11 cellular contexts compared by ENCODE assay signal in the genomic region with DNA sequence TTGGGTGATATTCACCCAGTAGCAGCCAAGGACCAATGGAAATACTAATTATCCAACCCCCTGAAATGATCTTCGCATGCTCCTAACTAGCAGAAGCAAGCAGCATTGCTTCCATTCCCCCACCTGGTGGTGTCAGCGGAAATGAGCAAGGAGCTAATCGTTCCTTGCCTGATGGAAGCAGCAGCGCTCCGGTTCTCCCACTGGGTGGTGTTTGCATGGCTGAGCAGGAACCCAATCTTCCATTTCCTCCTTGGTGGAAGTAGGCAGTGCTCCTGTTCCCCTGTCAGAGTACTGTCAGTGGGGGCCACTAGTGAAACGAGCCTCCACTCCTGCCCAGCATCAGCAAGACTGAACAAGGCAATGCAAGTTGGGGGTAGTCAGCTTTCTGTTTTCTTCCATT.
DNase-seq lines count a peak whose midpoint lies in the region; ATAC-seq, FAIRE-seq and TF ChIP-seq lines count a peak whose summit lies in the region.
"Had no signal": no experiment of that assay in that cellular context is flagged by ENCODE, and none has a peak within 500 bp of the region (broad histone marks: within the 10 kb centered on the region; RNA-seq: fewer than 3 reads in every experiment).

No MANE protein-coding gene starts in this region.

- FAIRE-seq in keratinocyte (lab: Jason Lieb, UNC) = no peak

- 22 to 36% methylated on average over 4 to 6 of the region's 6 CpGs for whole genome bisulfite sequencing in body of pancreas, 2 donors

- intact Hi-C loops in body of pancreas (cut with DNase I) = no loop called here

- TF ChIP-seq CTCF in GM23338 (conservative IDR thresholded peaks at IDR 0.05; ENCODE audit: low read depth in 2 of 2) (peak; percentile 75 to 88), keratinocyte (optimal IDR thresholded peaks at IDR 0.05 in 1 of 3, IDR thresholded peaks at IDR 0.05 in 1 of 3, conservative IDR thresholded peaks at IDR 0.05 in 1 of 3; ENCODE audit: extremely low read depth in 1 of 3, insufficient read depth in 2 of 3, low read length in 3 of 3) (peak in 2 of 3 experiments; percentile 33 to 47), body of pancreas (IDR thresholded peaks at IDR 0.05) (peak in 2 of 7 experiments; percentile 9 to 13)

- no peaks in the 10 kb centered on the region for H3F3A ChIP-seq in GM23338 (replicated peaks; ENCODE audit: low read depth)

- peak; percentile 5 for DNase-seq in COLO668 (lab: John Stamatoyannopoulos, UW; ENCODE audit: unreplicated experiment)
- DNase-seq in GM23338 (ENCODE audit: low spot score) = peak; percentile 92
- peak; percentile 50 for DNase-seq in RKO (ENCODE audit: low spot score)
- no peak for DNase-seq in keratinocyte (ENCODE audit: low read depth, low spot score)
- no peak for DNase-seq in germinal center (ENCODE audit: low spot score)
- no peak for DNase-seq in body of pancreas
- DNase-seq: activated T-cell treated with anti-CD3 and anti-CD28 coated beads, Interleukin-2, amount 50 U/mL, for 48 hours; Peyer's patch; stimulated activated CD4-positive, alpha-beta T cell treated with anti-CD3 and anti-CD28 coated beads, Interleukin-4, amount 100 ng/mL, for 24 hours had no signal

- no peaks in the 10 kb centered on the region for H3K9me2 ChIP-seq in GM23338 (ENCODE audit: insufficient read depth)

- no peak overlapping the region for H3K4me3 ChIP-seq in GM23338
- H3K4me3 ChIP-seq in keratinocyte (ENCODE audit: control insufficient read depth in 2 of 3, extremely low read depth in 1 of 3, insufficient read depth in 2 of 3, low read depth in 1 of 3, low read length in 3 of 3) = no peak overlapping the region
- no peak overlapping the region for H3K4me3 ChIP-seq in body of pancreas
- H3K4me3 ChIP-seq: Peyer's patch had no signal

- ATAC-seq in GM23338 (peak; percentile 98), GM21390 (IDR thresholded peaks at IDR 0.05; ENCODE audit: unreplicated experiment) (no peak), GM19395 (IDR thresholded peaks at IDR 0.05; ENCODE audit: unreplicated experiment) (no peak), body of pancreas (no peak)

- no peak for TF ChIP-seq POLR2A in body of pancreas (IDR thresholded peaks at IDR 0.05)

- H3K79me2 ChIP-seq in GM23338 (replicated peaks; ENCODE audit: insufficient read depth) = no peaks in the 10 kb centered on the region
- H3K79me2 ChIP-seq in keratinocyte (ENCODE audit: control insufficient read depth, insufficient read depth, low read length) = no peaks in the 10 kb centered on the region

- H3K36me3 Mint-ChIP-seq in GM23338 (ENCODE audit: low read depth) = no peaks in the 10 kb centered on the region

- no peak overlapping the region for H3K27ac Mint-ChIP-seq in GM23338

- no peaks in the 10 kb centered on the region for H3K27me3 ChIP-seq in GM23338 (ENCODE audit: insufficient read depth)
- no peaks in the 10 kb centered on the region for H3K27me3 ChIP-seq in keratinocyte (ENCODE audit: control insufficient read depth, extremely low read depth, insufficient read depth, low read length)
- H3K27me3 ChIP-seq in body of pancreas = no peaks in the 10 kb centered on the region
- H3K27me3 ChIP-seq: Peyer's patch had no signal

- no peak overlapping the region for H3K4me2 ChIP-seq in GM23338
- no peak overlapping the region for H3K4me2 ChIP-seq in keratinocyte (ENCODE audit: control insufficient read depth, extremely low read depth, insufficient read depth, low read depth, low read length)

- H3K4me3 Mint-ChIP-seq in GM23338 = no peak overlapping the region

- H3K4me1 ChIP-seq in GM23338 (ENCODE audit: insufficient read depth) (no peaks in the 10 kb centered on the region), keratinocyte (ENCODE audit: control insufficient read depth, extremely low read depth, insufficient read depth, low read length) (no peaks in the 10 kb centered on the region), body of pancreas (no peaks in the 10 kb centered on the region)
- H3K4me1 ChIP-seq: Peyer's patch had no signal

- dilution Hi-C loops in keratinocyte (cut with MboI; ENCODE audit: extremely low pct_ligation_motif_present, low sequenced_read_pairs) = no loop called here

- no peaks in the 10 kb centered on the region for H3K9me3 Mint-ChIP-seq in GM23338

- H4K20me1 ChIP-seq in GM23338 (replicated peaks; ENCODE audit: insufficient read depth) (no peaks in the 10 kb centered on the region), keratinocyte (ENCODE audit: control insufficient read depth, extremely low read depth, insufficient read depth, low read length) (no peaks in the 10 kb centered on the region)

- peaks cover 15% of the 10 kb centered on the region for H3K4me1 Mint-ChIP-seq in GM23338

- H3K9me3 ChIP-seq in keratinocyte (ENCODE audit: control insufficient read depth, low read depth, low read length) (no peaks in the 10 kb centered on the region), body of pancreas (no peaks in the 10 kb centered on the region)
- H3K9me3 ChIP-seq: Peyer's patch had no signal

- H3K27me3 Mint-ChIP-seq in GM23338 (ENCODE audit: insufficient read depth, low read depth, poor library complexity) = peaks cover 8% of the 10 kb centered on the region

- no peak overlapping the region for H3K27ac ChIP-seq in GM23338 (ENCODE audit: low read depth)
- H3K27ac ChIP-seq in keratinocyte (ENCODE audit: control insufficient read depth, insufficient read depth, low read length) = no peak overlapping the region
- no peak overlapping the region for H3K27ac ChIP-seq in body of pancreas
- H3K27ac ChIP-seq: Peyer's patch had no signal

- no peaks in the 10 kb centered on the region for H3K9me1 ChIP-seq in keratinocyte (ENCODE audit: control insufficient read depth, extremely low read depth, insufficient read depth, low read length)

- no peaks in the 10 kb centered on the region for H3K36me3 ChIP-seq in GM23338 (ENCODE audit: insufficient read depth)
- no peaks in the 10 kb centered on the region for H3K36me3 ChIP-seq in keratinocyte (ENCODE audit: control insufficient read depth in 2 of 2, extremely low read depth in 1 of 2, insufficient read depth in 2 of 2, low read length in 2 of 2)
- H3K36me3 ChIP-seq in body of pancreas (replicated peaks in 1 of 2; ENCODE audit: insufficient read depth in 1 of 2, low read depth in 2 of 2) = no peaks in the 10 kb centered on the region
- H3K36me3 ChIP-seq: Peyer's patch had no signal

- no peak overlapping the region for H3K9ac ChIP-seq in keratinocyte (ENCODE audit: control insufficient read depth, extremely low read depth, insufficient read depth, low read length)

- H2AFZ ChIP-seq in GM23338 = no peak overlapping the region
- no peak overlapping the region for H2AFZ ChIP-seq in keratinocyte (ENCODE audit: control insufficient read depth, low read length)

TF ChIP-seq in GM23338, 12 proteins besides CTCF, POLR2A, EP300 and RAD21 (continues in another document):
- TF ChIP-seq, protein P1, sequence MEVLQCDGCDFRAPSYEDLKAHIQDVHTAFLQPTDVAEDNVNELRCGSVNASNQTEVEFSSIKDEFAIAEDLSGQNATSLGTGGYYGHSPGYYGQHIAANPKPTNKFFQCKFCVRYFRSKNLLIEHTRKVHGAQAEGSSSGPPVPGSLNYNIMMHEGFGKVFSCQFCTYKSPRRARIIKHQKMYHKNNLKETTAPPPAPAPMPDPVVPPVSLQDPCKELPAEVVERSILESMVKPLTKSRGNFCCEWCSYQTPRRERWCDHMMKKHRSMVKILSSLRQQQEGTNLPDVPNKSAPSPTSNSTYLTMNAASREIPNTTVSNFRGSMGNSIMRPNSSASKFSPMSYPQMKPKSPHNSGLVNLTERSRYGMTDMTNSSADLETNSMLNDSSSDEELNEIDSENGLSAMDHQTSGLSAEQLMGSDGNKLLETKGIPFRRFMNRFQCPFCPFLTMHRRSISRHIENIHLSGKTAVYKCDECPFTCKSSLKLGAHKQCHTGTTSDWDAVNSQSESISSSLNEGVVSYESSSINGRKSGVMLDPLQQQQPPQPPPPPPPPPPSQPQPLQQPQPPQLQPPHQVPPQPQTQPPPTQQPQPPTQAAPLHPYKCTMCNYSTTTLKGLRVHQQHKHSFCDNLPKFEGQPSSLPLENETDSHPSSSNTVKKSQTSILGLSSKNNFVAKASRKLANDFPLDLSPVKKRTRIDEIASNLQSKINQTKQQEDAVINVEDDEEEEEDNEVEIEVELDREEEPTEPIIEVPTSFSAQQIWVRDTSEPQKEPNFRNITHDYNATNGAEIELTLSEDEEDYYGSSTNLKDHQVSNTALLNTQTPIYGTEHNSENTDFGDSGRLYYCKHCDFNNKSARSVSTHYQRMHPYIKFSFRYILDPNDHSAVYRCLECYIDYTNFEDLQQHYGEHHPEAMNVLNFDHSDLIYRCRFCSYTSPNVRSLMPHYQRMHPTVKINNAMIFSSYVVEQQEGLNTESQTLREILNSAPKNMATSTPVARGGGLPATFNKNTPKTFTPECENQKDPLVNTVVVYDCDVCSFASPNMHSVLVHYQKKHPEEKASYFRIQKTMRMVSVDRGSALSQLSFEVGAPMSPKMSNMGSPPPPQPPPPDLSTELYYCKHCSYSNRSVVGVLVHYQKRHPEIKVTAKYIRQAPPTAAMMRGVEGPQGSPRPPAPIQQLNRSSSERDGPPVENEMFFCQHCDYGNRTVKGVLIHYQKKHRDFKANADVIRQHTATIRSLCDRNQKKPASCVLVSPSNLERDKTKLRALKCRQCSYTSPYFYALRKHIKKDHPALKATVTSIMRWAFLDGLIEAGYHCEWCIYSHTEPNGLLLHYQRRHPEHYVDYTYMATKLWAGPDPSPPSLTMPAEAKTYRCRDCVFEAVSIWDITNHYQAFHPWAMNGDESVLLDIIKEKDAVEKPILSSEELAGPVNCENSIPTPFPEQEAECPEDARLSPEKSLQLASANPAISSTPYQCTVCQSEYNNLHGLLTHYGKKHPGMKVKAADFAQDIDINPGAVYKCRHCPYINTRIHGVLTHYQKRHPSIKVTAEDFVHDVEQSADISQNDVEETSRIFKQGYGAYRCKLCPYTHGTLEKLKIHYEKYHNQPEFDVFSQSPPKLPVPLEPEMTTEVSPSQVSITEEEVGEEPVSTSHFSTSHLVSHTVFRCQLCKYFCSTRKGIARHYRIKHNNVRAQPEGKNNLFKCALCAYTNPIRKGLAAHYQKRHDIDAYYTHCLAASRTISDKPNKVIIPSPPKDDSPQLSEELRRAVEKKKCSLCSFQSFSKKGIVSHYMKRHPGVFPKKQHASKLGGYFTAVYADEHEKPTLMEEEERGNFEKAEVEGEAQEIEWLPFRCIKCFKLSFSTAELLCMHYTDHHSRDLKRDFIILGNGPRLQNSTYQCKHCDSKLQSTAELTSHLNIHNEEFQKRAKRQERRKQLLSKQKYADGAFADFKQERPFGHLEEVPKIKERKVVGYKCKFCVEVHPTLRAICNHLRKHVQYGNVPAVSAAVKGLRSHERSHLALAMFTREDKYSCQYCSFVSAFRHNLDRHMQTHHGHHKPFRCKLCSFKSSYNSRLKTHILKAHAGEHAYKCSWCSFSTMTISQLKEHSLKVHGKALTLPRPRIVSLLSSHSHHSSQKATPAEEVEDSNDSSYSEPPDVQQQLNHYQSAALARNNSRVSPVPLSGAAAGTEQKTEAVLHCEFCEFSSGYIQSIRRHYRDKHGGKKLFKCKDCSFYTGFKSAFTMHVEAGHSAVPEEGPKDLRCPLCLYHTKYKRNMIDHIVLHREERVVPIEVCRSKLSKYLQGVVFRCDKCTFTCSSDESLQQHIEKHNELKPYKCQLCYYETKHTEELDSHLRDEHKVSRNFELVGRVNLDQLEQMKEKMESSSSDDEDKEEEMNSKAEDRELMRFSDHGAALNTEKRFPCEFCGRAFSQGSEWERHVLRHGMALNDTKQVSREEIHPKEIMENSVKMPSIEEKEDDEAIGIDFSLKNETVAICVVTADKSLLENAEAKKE (CRISPR knock-in tag; IDR thresholded peaks at IDR 0.05) = 0 out of 2 replicates have a peak, but pooled peaks have one; percentile 50

Comparison
In these comparisons a context has a peak if more than half of its experiments do, and no peak if none do; other contexts are left out.
1. DNase-seq: peak in COLO668 (single experiment), GM23338 (single experiment) and RKO (single experiment); none in keratinocyte (single experiment), germinal center (single experiment) and body of pancreas (0 of 4).